In the genomic region with DNA sequence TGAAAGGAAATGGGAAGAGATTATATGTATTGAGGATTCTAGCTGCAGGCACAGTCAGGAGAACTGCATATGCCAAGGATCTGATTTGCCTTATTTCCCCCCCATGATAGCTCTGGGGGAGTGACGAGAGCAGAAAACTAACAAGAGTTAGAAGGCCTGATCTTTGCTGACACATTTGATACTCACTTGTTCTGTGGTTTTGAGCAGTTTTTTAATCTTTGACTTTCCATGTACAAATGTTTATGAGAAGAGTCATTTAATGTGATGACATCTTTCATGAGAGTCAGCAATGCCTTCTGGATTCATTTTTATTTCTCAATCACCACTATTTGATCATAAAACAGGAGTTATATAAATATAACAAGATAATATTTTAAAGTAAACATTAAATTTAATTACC, we compare ENCODE assay signal across 22 cellular contexts. TPM values are rescaled to one million over a fixed set of nuclear protein-coding genes. Genes with fewer than 3 reads are reported as not detected.
DNase-seq lines count a peak whose midpoint lies in the region; ATAC-seq, FAIRE-seq and TF ChIP-seq lines count a peak whose summit lies in the region.
"Had no signal": no experiment of that assay in that cellular context is flagged by ENCODE, and none has a peak within 500 bp of the region (broad histone marks: within the 10 kb centered on the region; RNA-seq: fewer than 3 reads in every experiment).

No MANE protein-coding gene starts in this region.

- H3K27me3 Mint-ChIP-seq in endodermal cell (ENCODE audit: insufficient read depth) = no peaks in the 10 kb centered on the region
- H3K27me3 Mint-ChIP-seq: brain, progenitor cell of endocrine pancreas had no signal

- no peaks in the 10 kb centered on the region for H3K4me1 ChIP-seq in endodermal cell (ENCODE audit: control insufficient read depth, insufficient read depth, low read length)
- H3K4me1 ChIP-seq: upper lobe of left lung had no signal

- no peak overlapping the region for H3K27ac Mint-ChIP-seq in endodermal cell
- H3K27ac Mint-ChIP-seq: brain; CD8-positive, alpha-beta T cell; natural killer cell treated with Interleukin-12 subunit alpha and Interleukin-12 subunit beta and Interleukin-15 and Interleukin-18, amount 100 ng/mL, for 72 hours; progenitor cell of endocrine pancreas had no signal

- H3K4me3 Mint-ChIP-seq in endodermal cell = no peak overlapping the region
- H3K4me3 Mint-ChIP-seq: brain; CD8-positive, alpha-beta T cell; natural killer cell treated with Interleukin-12 subunit alpha and Interleukin-12 subunit beta and Interleukin-15 and Interleukin-18, amount 100 ng/mL, for 72 hours had no signal

- DNase-seq in GM04504 (ENCODE audit: low read depth) (peak; percentile 71), SK-N-MC (ENCODE audit: low read depth, low spot score) (peak; percentile 40), fibroblast of mammary gland (ENCODE audit: low read depth) (peak; percentile 94), skeletal muscle cell (ENCODE audit: low read depth) (peak; percentile 79), urothelium cell line (ENCODE audit: low spot score) (no peak), NCI-H187 (lab: John Stamatoyannopoulos, UW) (no peak), endodermal cell (no peak)
- DNase-seq: activated CD4-positive, CD25-positive, alpha-beta regulatory T cell treated with anti-CD3 and anti-CD28 coated beads, Interleukin-2, amount 50 U/mL, for 72 hours; CD8-positive, alpha-beta T cell; Kasumi-1; NCI-H146; NCI-H2227 treated with DMSO at 0.1 percent for 48 hours; NK-92 treated with Interleukin-12 subunit alpha and Interleukin-12 subunit beta, amount 100 ng/mL, for 24 hours; SHP77; stimulated activated naive CD8-positive, alpha-beta T cell treated with anti-CD3 and anti-CD28 coated beads, Interleukin-15, Interleukin-2, amounts not matched to agents 100 U/mL and 50 U/mL, for 24 hours; T-helper 2 cell; upper lobe of left lung had no signal

- no peaks in the 10 kb centered on the region for H3K4me1 Mint-ChIP-seq in endodermal cell
- H3K4me1 Mint-ChIP-seq: brain had no signal

- ATAC-seq in HG03521 (IDR thresholded peaks at IDR 0.05; ENCODE audit: unreplicated experiment) = no peak
- ATAC-seq: CD8-positive, alpha-beta T cell; natural killer cell treated with Interleukin-12 subunit alpha and Interleukin-12 subunit beta and Interleukin-15 and Interleukin-18, amount 100 ng/mL, for 72 hours; stimulated activated naive CD8-positive, alpha-beta T cell treated with anti-CD3 and anti-CD28 coated beads, Interleukin-15, Interleukin-2, amounts not matched to agents 100 U/mL and 50 U/mL, for 24 hours had no signal

- TF ChIP-seq CTCF in fibroblast of mammary gland (conservative IDR thresholded peaks at IDR 0.05; ENCODE audit: control insufficient read depth, insufficient read depth, low read depth, low read length) = no peak
- TF ChIP-seq CTCF in endodermal cell (conservative IDR thresholded peaks at IDR 0.05) = no peak

- H3K4me3 ChIP-seq in SK-N-MC (no peak overlapping the region), fibroblast of mammary gland (ENCODE audit: control insufficient read depth, low read depth, low read length) (no peak overlapping the region), skeletal muscle cell (ENCODE audit: low read depth, low read length) (no peak overlapping the region), endodermal cell (ENCODE audit: low read length) (no peak overlapping the region)
- H3K4me3 ChIP-seq: lung, upper lobe of left lung had no signal

- H3K9ac ChIP-seq in SK-N-MC (ENCODE audit: insufficient read length) = no peak overlapping the region
- H3K9ac ChIP-seq in endodermal cell (ENCODE audit: extremely low read depth, low read length, poor library complexity, severe bottlenecking) = no peak overlapping the region

- H3K27me3 ChIP-seq in endodermal cell (ENCODE audit: control insufficient read depth, insufficient read depth, low read length, poor library complexity, severe bottlenecking) = no peaks in the 10 kb centered on the region
- H3K27me3 ChIP-seq: upper lobe of left lung had no signal

- peak overlapping the region; percentile 53 for H3K27ac ChIP-seq in SK-N-MC
- no peak overlapping the region for H3K27ac ChIP-seq in endodermal cell (ENCODE audit: low read depth, low read length)
- H3K27ac ChIP-seq: upper lobe of left lung had no signal

- H3K9me3 ChIP-seq in SK-N-MC (ENCODE audit: low read depth, low read length) = no peaks in the 10 kb centered on the region
- H3K9me3 ChIP-seq in endodermal cell (ENCODE audit: control insufficient read depth, low read length) = peaks cover 18% of the 10 kb centered on the region

- WGBS in endodermal cell (ENCODE audit: insufficient coverage in 1 of 2, insufficient read length in 1 of 2), 2 experiments = 75 to 100% methylated on average over 1 of the region's 1 CpG

- H3K9me3 Mint-ChIP-seq in endodermal cell = peaks cover 25% of the 10 kb centered on the region

- no peak for FAIRE-seq in urothelium cell line (lab: Jason Lieb, UNC)

- H3K36me3 ChIP-seq in SK-N-MC (ENCODE audit: insufficient read depth, low read length) = no peaks in the 10 kb centered on the region
- no peaks in the 10 kb centered on the region for H3K36me3 ChIP-seq in endodermal cell (ENCODE audit: control insufficient read depth, insufficient read depth, low read length)
- H3K36me3 ChIP-seq: upper lobe of left lung had no signal

- no peaks in the 10 kb centered on the region for H3K36me3 Mint-ChIP-seq in endodermal cell (ENCODE audit: low read depth)
- H3K36me3 Mint-ChIP-seq: brain; CD8-positive, alpha-beta T cell had no signal

RNA-seq across cellular contexts. Expression of a gene that starts 12.7 kb away (rescaled TPM):
- total RNA-seq in endodermal cell = not detected
- not detected for polyA plus RNA-seq in endodermal cell (2013, experiment 1 of 2)
- polyA plus RNA-seq in endodermal cell (2013, experiment 2 of 2) = not detected
- total RNA-seq: CD8-positive, alpha-beta T cell; natural killer cell treated with Interleukin-12 subunit alpha and Interleukin-12 subunit beta and Interleukin-15 and Interleukin-18, amount 100 ng/mL, for 72 hours; progenitor cell of endocrine pancreas had no signal

RNA-seq across cellular contexts. Expression of a gene that starts 59.8 kb away (rescaled TPM):
- not detected for total RNA-seq in endodermal cell
- not detected for polyA plus RNA-seq in endodermal cell (2013, experiment 1 of 2)
- polyA plus RNA-seq in endodermal cell (2013, experiment 2 of 2) = not detected
- total RNA-seq: CD8-positive, alpha-beta T cell; lung; natural killer cell treated with Interleukin-12 subunit alpha and Interleukin-12 subunit beta and Interleukin-15 and Interleukin-18, amount 100 ng/mL, for 72 hours; progenitor cell of endocrine pancreas had no signal

Comparison
In these comparisons a context has a peak if more than half of its experiments do, and no peak if none do; other contexts are left out.
1. DNase-seq: peak in GM04504 (single experiment), SK-N-MC (single experiment), fibroblast of mammary gland (single experiment) and skeletal muscle cell (single experiment); none in urothelium cell line (single experiment), NCI-H187 (0 of 2) and endodermal cell (single experiment).